In the genomic region with DNA sequence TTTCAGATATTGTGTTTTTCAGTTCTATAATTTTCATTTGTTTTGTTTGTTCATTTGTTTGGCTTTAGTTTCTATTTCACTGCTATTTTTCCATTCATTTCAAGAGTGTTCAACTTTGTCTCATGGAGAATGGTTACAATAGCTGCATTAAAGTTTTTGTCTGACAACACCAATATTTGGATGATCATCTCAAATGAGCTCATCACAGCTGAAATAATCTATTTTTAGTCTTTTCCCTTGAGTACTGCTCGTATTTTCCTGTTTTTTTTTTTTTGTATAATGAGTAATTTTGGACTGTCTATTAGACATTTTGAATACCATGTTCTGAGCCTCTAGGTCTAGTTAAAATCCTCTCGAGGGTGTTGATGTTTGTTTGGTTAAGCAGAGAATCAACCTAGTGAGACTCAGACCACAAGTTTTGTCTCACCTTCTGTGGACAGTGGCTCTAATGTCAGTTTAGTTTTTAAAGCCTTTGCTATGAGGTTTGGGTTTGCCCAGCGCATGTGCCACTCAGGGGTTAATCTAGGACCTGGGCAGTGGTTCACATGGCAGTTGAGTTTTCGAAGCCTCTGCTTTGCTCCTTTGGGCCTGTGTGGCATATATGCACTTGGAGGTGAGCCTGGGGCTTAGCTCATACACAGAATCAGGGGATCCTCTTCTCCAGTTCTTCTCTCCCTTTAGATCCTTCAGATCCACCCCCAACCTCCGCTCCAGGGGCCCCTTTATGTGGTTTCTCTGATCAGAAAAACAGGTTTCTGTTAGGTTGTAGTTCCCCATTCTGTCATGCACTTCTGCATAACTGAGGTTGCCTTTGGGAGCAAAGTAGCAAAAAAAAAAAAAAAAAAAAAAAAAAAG, we compare ENCODE assay signal across 1 cellular context.
TF ChIP-seq lines count a peak whose summit lies in the region.

No MANE protein-coding gene starts in this region.

TF ChIP-seq in GM12878, 131 proteins besides CTCF, POLR2A, EP300 and RAD21 (continued from another document and continues in another):
- TF ChIP-seq, protein P1, sequence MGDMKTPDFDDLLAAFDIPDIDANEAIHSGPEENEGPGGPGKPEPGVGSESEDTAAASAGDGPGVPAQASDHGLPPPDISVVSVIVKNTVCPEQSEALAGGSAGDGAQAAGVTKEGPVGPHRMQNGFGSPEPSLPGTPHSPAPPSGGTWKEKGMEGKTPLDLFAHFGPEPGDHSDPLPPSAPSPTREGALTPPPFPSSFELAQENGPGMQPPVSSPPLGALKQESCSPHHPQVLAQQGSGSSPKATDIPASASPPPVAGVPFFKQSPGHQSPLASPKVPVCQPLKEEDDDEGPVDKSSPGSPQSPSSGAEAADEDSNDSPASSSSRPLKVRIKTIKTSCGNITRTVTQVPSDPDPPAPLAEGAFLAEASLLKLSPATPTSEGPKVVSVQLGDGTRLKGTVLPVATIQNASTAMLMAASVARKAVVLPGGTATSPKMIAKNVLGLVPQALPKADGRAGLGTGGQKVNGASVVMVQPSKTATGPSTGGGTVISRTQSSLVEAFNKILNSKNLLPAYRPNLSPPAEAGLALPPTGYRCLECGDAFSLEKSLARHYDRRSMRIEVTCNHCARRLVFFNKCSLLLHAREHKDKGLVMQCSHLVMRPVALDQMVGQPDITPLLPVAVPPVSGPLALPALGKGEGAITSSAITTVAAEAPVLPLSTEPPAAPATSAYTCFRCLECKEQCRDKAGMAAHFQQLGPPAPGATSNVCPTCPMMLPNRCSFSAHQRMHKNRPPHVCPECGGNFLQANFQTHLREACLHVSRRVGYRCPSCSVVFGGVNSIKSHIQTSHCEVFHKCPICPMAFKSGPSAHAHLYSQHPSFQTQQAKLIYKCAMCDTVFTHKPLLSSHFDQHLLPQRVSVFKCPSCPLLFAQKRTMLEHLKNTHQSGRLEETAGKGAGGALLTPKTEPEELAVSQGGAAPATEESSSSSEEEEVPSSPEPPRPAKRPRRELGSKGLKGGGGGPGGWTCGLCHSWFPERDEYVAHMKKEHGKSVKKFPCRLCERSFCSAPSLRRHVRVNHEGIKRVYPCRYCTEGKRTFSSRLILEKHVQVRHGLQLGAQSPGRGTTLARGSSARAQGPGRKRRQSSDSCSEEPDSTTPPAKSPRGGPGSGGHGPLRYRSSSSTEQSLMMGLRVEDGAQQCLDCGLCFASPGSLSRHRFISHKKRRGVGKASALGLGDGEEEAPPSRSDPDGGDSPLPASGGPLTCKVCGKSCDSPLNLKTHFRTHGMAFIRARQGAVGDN (IDR thresholded peaks at IDR 0.05): peak; percentile 92
- TF ChIP-seq ZNF24 (IDR thresholded peaks at IDR 0.05) (no peak), SUPT20H (IDR thresholded peaks at IDR 0.05; ENCODE audit: borderline replicate concordance, control insufficient read depth, low read depth, low read length) (no peak), ZBED1 (IDR thresholded peaks at IDR 0.05; ENCODE audit: borderline replicate concordance) (no peak; the same call in 1 of the 2 replicates), ESRRA (IDR thresholded peaks at IDR 0.05; ENCODE audit: low read length) (no peak), JUND (IDR thresholded peaks at IDR 0.05; ENCODE audit: low read depth, low read length) (no peak), SPI1 (IDR thresholded peaks at IDR 0.05; ENCODE audit: borderline replicate concordance, insufficient read depth, low read depth, low read length) (peak; percentile 80), NR2C1 (IDR thresholded peaks at IDR 0.05) (no peak), HDAC6 (IDR thresholded peaks at IDR 0.05; ENCODE audit: unreplicated experiment) (no peak), SREBF2 (IDR thresholded peaks at IDR 0.05; ENCODE audit: low read length) (no peak), GABPA (IDR thresholded peaks at IDR 0.05; ENCODE audit: low read depth) (no peak), CBX3 (IDR thresholded peaks at IDR 0.05; ENCODE audit: borderline replicate concordance, low read depth) (no peak), MEF2B (IDR thresholded peaks at IDR 0.05; ENCODE audit: partially characterized antibody, poor library complexity, severe bottlenecking) (peak; percentile 55), POLR2AphosphoS5 (IDR thresholded peaks at IDR 0.05; ENCODE audit: low read length) (no peak), IKZF2 (IDR thresholded peaks at IDR 0.05) (peak; percentile 88 to 92), RB1 (IDR thresholded peaks at IDR 0.05; ENCODE audit: borderline replicate concordance) (no peak), CEBPB (IDR thresholded peaks at IDR 0.05; ENCODE audit: borderline replicate concordance in 1 of 2, low read depth in 2 of 2, low read length in 2 of 2) (no peak), FOS (IDR thresholded peaks at IDR 0.05; ENCODE audit: borderline replicate concordance, extremely low read depth, insufficient read length) (no peak), ATF7 (IDR thresholded peaks at IDR 0.05; ENCODE audit: low read depth) (peak; percentile 33), CREM (IDR thresholded peaks at IDR 0.05; ENCODE audit: low read depth) (peak; percentile 41; the same call in 1 of the 2 replicates), NFYA (IDR thresholded peaks at IDR 0.05; ENCODE audit: borderline replicate concordance, low read depth, low read length) (no peak), NR2F1 (conservative IDR thresholded peaks at IDR 0.05) (peak; percentile 57; the same call in 1 of the 2 replicates), ZZZ3 (IDR thresholded peaks at IDR 0.05; ENCODE audit: control insufficient read depth, insufficient read length, low read depth) (no peak), HCFC1 (IDR thresholded peaks at IDR 0.05; ENCODE audit: low read length) (no peak), NFIC (IDR thresholded peaks at IDR 0.05; ENCODE audit: low read depth, low read length) (peak; percentile 94), WRNIP1 (IDR thresholded peaks at IDR 0.05; ENCODE audit: borderline replicate concordance, low read depth, low read length) (no peak), RBBP5 (conservative IDR thresholded peaks at IDR 0.05) (no peak), ZSCAN29 (IDR thresholded peaks at IDR 0.05) (0 out of 2 replicates have a peak, but pooled peaks have one; percentile 6)
- TF ChIP-seq, protein P2, sequence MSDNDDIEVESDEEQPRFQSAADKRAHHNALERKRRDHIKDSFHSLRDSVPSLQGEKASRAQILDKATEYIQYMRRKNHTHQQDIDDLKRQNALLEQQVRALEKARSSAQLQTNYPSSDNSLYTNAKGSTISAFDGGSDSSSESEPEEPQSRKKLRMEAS (IDR thresholded peaks at IDR 0.05; ENCODE audit: low read depth, low read length): no peak
- TF ChIP-seq, protein P3, sequence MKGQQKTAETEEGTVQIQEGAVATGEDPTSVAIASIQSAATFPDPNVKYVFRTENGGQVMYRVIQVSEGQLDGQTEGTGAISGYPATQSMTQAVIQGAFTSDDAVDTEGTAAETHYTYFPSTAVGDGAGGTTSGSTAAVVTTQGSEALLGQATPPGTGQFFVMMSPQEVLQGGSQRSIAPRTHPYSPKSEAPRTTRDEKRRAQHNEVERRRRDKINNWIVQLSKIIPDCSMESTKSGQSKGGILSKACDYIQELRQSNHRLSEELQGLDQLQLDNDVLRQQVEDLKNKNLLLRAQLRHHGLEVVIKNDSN (IDR thresholded peaks at IDR 0.05; ENCODE audit: borderline replicate concordance, extremely low read length, insufficient read depth, low read depth, low read length): no peak
- TF ChIP-seq, protein P4, sequence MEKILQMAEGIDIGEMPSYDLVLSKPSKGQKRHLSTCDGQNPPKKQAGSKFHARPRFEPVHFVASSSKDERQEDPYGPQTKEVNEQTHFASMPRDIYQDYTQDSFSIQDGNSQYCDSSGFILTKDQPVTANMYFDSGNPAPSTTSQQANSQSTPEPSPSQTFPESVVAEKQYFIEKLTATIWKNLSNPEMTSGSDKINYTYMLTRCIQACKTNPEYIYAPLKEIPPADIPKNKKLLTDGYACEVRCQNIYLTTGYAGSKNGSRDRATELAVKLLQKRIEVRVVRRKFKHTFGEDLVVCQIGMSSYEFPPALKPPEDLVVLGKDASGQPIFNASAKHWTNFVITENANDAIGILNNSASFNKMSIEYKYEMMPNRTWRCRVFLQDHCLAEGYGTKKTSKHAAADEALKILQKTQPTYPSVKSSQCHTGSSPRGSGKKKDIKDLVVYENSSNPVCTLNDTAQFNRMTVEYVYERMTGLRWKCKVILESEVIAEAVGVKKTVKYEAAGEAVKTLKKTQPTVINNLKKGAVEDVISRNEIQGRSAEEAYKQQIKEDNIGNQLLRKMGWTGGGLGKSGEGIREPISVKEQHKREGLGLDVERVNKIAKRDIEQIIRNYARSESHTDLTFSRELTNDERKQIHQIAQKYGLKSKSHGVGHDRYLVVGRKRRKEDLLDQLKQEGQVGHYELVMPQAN (conservative IDR thresholded peaks at IDR 0.05): no peak; the same call in 1 of the 2 replicates
- TF ChIP-seq, protein P5, sequence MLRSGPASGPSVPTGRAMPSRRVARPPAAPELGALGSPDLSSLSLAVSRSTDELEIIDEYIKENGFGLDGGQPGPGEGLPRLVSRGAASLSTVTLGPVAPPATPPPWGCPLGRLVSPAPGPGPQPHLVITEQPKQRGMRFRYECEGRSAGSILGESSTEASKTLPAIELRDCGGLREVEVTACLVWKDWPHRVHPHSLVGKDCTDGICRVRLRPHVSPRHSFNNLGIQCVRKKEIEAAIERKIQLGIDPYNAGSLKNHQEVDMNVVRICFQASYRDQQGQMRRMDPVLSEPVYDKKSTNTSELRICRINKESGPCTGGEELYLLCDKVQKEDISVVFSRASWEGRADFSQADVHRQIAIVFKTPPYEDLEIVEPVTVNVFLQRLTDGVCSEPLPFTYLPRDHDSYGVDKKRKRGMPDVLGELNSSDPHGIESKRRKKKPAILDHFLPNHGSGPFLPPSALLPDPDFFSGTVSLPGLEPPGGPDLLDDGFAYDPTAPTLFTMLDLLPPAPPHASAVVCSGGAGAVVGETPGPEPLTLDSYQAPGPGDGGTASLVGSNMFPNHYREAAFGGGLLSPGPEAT (IDR thresholded peaks at IDR 0.05; ENCODE audit: low read depth): peak; percentile 87
- TF ChIP-seq, protein P6, sequence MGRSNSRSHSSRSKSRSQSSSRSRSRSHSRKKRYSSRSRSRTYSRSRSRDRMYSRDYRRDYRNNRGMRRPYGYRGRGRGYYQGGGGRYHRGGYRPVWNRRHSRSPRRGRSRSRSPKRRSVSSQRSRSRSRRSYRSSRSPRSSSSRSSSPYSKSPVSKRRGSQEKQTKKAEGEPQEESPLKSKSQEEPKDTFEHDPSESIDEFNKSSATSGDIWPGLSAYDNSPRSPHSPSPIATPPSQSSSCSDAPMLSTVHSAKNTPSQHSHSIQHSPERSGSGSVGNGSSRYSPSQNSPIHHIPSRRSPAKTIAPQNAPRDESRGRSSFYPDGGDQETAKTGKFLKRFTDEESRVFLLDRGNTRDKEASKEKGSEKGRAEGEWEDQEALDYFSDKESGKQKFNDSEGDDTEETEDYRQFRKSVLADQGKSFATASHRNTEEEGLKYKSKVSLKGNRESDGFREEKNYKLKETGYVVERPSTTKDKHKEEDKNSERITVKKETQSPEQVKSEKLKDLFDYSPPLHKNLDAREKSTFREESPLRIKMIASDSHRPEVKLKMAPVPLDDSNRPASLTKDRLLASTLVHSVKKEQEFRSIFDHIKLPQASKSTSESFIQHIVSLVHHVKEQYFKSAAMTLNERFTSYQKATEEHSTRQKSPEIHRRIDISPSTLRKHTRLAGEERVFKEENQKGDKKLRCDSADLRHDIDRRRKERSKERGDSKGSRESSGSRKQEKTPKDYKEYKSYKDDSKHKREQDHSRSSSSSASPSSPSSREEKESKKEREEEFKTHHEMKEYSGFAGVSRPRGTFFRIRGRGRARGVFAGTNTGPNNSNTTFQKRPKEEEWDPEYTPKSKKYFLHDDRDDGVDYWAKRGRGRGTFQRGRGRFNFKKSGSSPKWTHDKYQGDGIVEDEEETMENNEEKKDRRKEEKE (IDR thresholded peaks at IDR 0.05): no peak
- TF ChIP-seq, protein P7, sequence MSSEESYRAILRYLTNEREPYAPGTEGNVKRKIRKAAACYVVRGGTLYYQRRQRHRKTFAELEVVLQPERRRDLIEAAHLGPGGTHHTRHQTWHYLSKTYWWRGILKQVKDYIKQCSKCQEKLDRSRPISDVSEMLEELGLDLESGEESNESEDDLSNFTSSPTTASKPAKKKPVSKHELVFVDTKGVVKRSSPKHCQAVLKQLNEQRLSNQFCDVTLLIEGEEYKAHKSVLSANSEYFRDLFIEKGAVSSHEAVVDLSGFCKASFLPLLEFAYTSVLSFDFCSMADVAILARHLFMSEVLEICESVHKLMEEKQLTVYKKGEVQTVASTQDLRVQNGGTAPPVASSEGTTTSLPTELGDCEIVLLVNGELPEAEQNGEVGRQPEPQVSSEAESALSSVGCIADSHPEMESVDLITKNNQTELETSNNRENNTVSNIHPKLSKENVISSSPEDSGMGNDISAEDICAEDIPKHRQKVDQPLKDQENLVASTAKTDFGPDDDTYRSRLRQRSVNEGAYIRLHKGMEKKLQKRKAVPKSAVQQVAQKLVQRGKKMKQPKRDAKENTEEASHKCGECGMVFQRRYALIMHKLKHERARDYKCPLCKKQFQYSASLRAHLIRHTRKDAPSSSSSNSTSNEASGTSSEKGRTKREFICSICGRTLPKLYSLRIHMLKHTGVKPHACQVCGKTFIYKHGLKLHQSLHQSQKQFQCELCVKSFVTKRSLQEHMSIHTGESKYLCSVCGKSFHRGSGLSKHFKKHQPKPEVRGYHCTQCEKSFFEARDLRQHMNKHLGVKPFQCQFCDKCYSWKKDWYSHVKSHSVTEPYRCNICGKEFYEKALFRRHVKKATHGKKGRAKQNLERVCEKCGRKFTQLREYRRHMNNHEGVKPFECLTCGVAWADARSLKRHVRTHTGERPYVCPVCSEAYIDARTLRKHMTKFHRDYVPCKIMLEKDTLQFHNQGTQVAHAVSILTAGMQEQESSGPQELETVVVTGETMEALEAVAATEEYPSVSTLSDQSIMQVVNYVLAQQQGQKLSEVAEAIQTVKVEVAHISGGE (CRISPR knock-in tag; IDR thresholded peaks at IDR 0.05): no peak
- TF ChIP-seq, protein P8, sequence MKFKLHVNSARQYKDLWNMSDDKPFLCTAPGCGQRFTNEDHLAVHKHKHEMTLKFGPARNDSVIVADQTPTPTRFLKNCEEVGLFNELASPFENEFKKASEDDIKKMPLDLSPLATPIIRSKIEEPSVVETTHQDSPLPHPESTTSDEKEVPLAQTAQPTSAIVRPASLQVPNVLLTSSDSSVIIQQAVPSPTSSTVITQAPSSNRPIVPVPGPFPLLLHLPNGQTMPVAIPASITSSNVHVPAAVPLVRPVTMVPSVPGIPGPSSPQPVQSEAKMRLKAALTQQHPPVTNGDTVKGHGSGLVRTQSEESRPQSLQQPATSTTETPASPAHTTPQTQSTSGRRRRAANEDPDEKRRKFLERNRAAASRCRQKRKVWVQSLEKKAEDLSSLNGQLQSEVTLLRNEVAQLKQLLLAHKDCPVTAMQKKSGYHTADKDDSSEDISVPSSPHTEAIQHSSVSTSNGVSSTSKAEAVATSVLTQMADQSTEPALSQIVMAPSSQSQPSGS (IDR thresholded peaks at IDR 0.05; ENCODE audit: low read length): peak; percentile 81
- TF ChIP-seq, protein P9, sequence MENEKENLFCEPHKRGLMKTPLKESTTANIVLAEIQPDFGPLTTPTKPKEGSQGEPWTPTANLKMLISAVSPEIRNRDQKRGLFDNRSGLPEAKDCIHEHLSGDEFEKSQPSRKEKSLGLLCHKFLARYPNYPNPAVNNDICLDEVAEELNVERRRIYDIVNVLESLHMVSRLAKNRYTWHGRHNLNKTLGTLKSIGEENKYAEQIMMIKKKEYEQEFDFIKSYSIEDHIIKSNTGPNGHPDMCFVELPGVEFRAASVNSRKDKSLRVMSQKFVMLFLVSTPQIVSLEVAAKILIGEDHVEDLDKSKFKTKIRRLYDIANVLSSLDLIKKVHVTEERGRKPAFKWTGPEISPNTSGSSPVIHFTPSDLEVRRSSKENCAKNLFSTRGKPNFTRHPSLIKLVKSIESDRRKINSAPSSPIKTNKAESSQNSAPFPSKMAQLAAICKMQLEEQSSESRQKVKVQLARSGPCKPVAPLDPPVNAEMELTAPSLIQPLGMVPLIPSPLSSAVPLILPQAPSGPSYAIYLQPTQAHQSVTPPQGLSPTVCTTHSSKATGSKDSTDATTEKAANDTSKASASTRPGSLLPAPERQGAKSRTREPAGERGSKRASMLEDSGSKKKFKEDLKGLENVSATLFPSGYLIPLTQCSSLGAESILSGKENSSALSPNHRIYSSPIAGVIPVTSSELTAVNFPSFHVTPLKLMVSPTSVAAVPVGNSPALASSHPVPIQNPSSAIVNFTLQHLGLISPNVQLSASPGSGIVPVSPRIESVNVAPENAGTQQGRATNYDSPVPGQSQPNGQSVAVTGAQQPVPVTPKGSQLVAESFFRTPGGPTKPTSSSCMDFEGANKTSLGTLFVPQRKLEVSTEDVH (IDR thresholded peaks at IDR 0.05; ENCODE audit: low read depth, partially characterized antibody): no peak
